Comparison of ENCODE assay signal across 22 cellular contexts in genomic region chr7:42069625-42070024, GRCh38.
"Had no signal": no experiment of that assay in that cellular context is flagged by ENCODE, and none has a peak within 500 bp of the region (broad histone marks: within the 10 kb centered on the region; RNA-seq: fewer than 3 reads in every experiment).

No MANE protein-coding gene starts in this region.

- H3K27me3 Mint-ChIP-seq: activated CD4-positive, alpha-beta memory T cell treated with anti-CD3 and anti-CD28 coated beads, Interleukin-2, amount 10 ng/mL, durations not matched to agents 7 days and 5 days; activated CD4-positive, alpha-beta T cell treated with anti-CD3 and anti-CD28 coated beads, Interleukin-2, amount 10 ng/mL, durations not matched to agents 24 days and 14 days; activated naive CD8-positive, alpha-beta T cell treated with anti-CD3 and anti-CD28 coated beads, Interleukin-2, amount 50 U/mL, for 24 hours; central memory CD8-positive, alpha-beta T cell; effector memory CD8-positive, alpha-beta T cell; stimulated activated naive CD8-positive, alpha-beta T cell treated with anti-CD3 and anti-CD28 coated beads, Interleukin-15, Interleukin-2, amounts not matched to agents 100 ng/mL and 50 ng/mL, for 24 hours had no signal

- H3K27ac ChIP-seq: gastroesophageal sphincter, heart left ventricle, parathyroid adenoma, tibial artery had no signal

- H3K4me3 ChIP-seq: esophagus squamous epithelium, gastroesophageal sphincter, heart left ventricle, lung, tibial artery had no signal

- H3K4me1 ChIP-seq: parathyroid adenoma had no signal

- H3K27ac Mint-ChIP-seq: activated CD4-positive, alpha-beta memory T cell treated with anti-CD3 and anti-CD28 coated beads, Interleukin-2, amount 10 ng/mL, durations not matched to agents 7 days and 5 days; activated CD4-positive, alpha-beta T cell treated with anti-CD3 and anti-CD28 coated beads, Interleukin-2, amount 10 ng/mL, durations not matched to agents 24 days and 14 days; activated naive CD8-positive, alpha-beta T cell treated with anti-CD3 and anti-CD28 coated beads, Interleukin-2, amount 50 U/mL, for 24 hours; activated T-helper 1 cell treated with anti-CD3 and anti-CD28 coated beads, Interleukin-12 subunit alpha, Interleukin-12 subunit beta, Interleukin-2, Interleukin-4 antibody, amounts not matched to agents 30 ng/mL and 10 ng/mL and 1 ng/mL, durations not matched to agents 14 hours and 24 hours and 36 hours; effector memory CD8-positive, alpha-beta T cell; naive thymus-derived CD4-positive, alpha-beta T cell; stimulated activated naive CD8-positive, alpha-beta T cell treated with anti-CD3 and anti-CD28 coated beads, Interleukin-15, Interleukin-2, amounts not matched to agents 100 ng/mL and 50 ng/mL, for 24 hours had no signal

- DNase-seq: activated CD4-positive, alpha-beta memory T cell treated with anti-CD3 and anti-CD28 coated beads, Interleukin-2, amount 10 ng/mL, durations not matched to agents 7 days and 5 days; activated CD4-positive, alpha-beta T cell treated with anti-CD3 and anti-CD28 coated beads, Interleukin-2, amount 10 ng/mL, durations not matched to agents 24 days and 14 days; activated gamma-delta T cell; activated naive CD4-positive, alpha-beta T cell treated with anti-CD3 and anti-CD28 coated beads, Interleukin-2, amount 50 U/mL, for 16 hours; activated naive CD8-positive, alpha-beta T cell treated with anti-CD3 and anti-CD28 coated beads, Interleukin-2, amount 50 U/mL, for 24 hours; effector memory CD8-positive, alpha-beta T cell; esophagus squamous epithelium; heart left ventricle; islet precursor cell; naive thymus-derived CD4-positive, alpha-beta T cell; right cardiac atrium; stimulated activated CD4-positive, alpha-beta T cell treated with anti-CD3 and anti-CD28 coated beads, Interleukin-1b, Interleukin-23, amount 100 ng/mL, for 48 hours; substantia nigra; tibial artery had no signal

- H3K4me3 Mint-ChIP-seq: activated CD4-positive, alpha-beta memory T cell treated with anti-CD3 and anti-CD28 coated beads, Interleukin-2, amount 10 ng/mL, durations not matched to agents 7 days and 5 days; activated CD4-positive, alpha-beta T cell treated with anti-CD3 and anti-CD28 coated beads, Interleukin-2, amount 10 ng/mL, durations not matched to agents 24 days and 14 days; activated naive CD8-positive, alpha-beta T cell treated with anti-CD3 and anti-CD28 coated beads, Interleukin-2, amount 50 U/mL, for 24 hours; activated T-helper 1 cell treated with anti-CD3 and anti-CD28 coated beads, Interleukin-12 subunit alpha, Interleukin-12 subunit beta, Interleukin-2, Interleukin-4 antibody, amounts not matched to agents 30 ng/mL and 10 ng/mL and 1 ng/mL, durations not matched to agents 14 hours and 24 hours and 36 hours; central memory CD8-positive, alpha-beta T cell; effector memory CD8-positive, alpha-beta T cell; naive thymus-derived CD4-positive, alpha-beta T cell; stimulated activated naive CD8-positive, alpha-beta T cell treated with anti-CD3 and anti-CD28 coated beads, Interleukin-15, Interleukin-2, amounts not matched to agents 100 ng/mL and 50 ng/mL, for 24 hours had no signal

- H3K9ac ChIP-seq: parathyroid adenoma had no signal

- H3K9me3 ChIP-seq: esophagus squamous epithelium, gastroesophageal sphincter, heart left ventricle, tibial artery had no signal

- H3K27me3 ChIP-seq: brain microvascular endothelial cell, esophagus squamous epithelium, gastroesophageal sphincter, heart left ventricle, tibial artery had no signal

- H2AFZ ChIP-seq: parathyroid adenoma had no signal

- H3K4me1 Mint-ChIP-seq: activated CD4-positive, alpha-beta memory T cell treated with anti-CD3 and anti-CD28 coated beads, Interleukin-2, amount 10 ng/mL, durations not matched to agents 7 days and 5 days; activated CD4-positive, alpha-beta T cell treated with anti-CD3 and anti-CD28 coated beads, Interleukin-2, amount 10 ng/mL, durations not matched to agents 24 days and 14 days; activated naive CD8-positive, alpha-beta T cell treated with anti-CD3 and anti-CD28 coated beads, Interleukin-2, amount 50 U/mL, for 24 hours; central memory CD8-positive, alpha-beta T cell; naive thymus-derived CD4-positive, alpha-beta T cell had no signal

- H3K36me3 ChIP-seq: brain microvascular endothelial cell, esophagus squamous epithelium, tibial artery had no signal

- H3K79me2 ChIP-seq: parathyroid adenoma had no signal

- H3K9me3 Mint-ChIP-seq: activated CD4-positive, alpha-beta memory T cell treated with anti-CD3 and anti-CD28 coated beads, Interleukin-2, amount 10 ng/mL, durations not matched to agents 7 days and 5 days; activated CD4-positive, alpha-beta T cell treated with anti-CD3 and anti-CD28 coated beads, Interleukin-2, amount 10 ng/mL, durations not matched to agents 24 days and 14 days; activated naive CD8-positive, alpha-beta T cell treated with anti-CD3 and anti-CD28 coated beads, Interleukin-2, amount 50 U/mL, for 24 hours; activated T-helper 1 cell treated with anti-CD3 and anti-CD28 coated beads, Interleukin-12 subunit alpha, Interleukin-12 subunit beta, Interleukin-2, Interleukin-4 antibody, amounts not matched to agents 30 ng/mL and 10 ng/mL and 1 ng/mL, durations not matched to agents 14 hours and 24 hours and 36 hours; central memory CD8-positive, alpha-beta T cell; effector memory CD8-positive, alpha-beta T cell; naive thymus-derived CD4-positive, alpha-beta T cell; stimulated activated naive CD8-positive, alpha-beta T cell treated with anti-CD3 and anti-CD28 coated beads, Interleukin-15, Interleukin-2, amounts not matched to agents 100 ng/mL and 50 ng/mL, for 24 hours had no signal

- ATAC-seq: activated CD4-positive, CD25-positive, alpha-beta regulatory T cell treated with anti-CD3 and anti-CD28 coated beads, Interleukin-2, amount 50 U/mL, for 24 hours; activated naive CD8-positive, alpha-beta T cell treated with anti-CD3 and anti-CD28 coated beads, Interleukin-2, amount 50 U/mL, for 24 hours; effector memory CD8-positive, alpha-beta T cell; gastroesophageal sphincter; heart left ventricle; naive thymus-derived CD4-positive, alpha-beta T cell; right cardiac atrium had no signal

- H3K36me3 Mint-ChIP-seq: naive thymus-derived CD4-positive, alpha-beta T cell had no signal
